In genomic region chr9:130712564-130713285, GRCh38 we compare ENCODE assay signal across 8 cellular contexts. TPM values are rescaled to one million over a fixed set of nuclear protein-coding genes. Genes with fewer than 3 reads are reported as not detected.
DNase-seq lines count a peak whose midpoint lies in the region; ATAC-seq, FAIRE-seq and TF ChIP-seq lines count a peak whose summit lies in the region.

No MANE protein-coding gene starts in this region.

- H3K9me3 ChIP-seq in MM.1S (replicated peaks; ENCODE audit: insufficient read depth, low read length) (no peaks in the 10 kb centered on the region), neural progenitor cell (ENCODE audit: low read depth) (no peaks in the 10 kb centered on the region), stomach smooth muscle (ENCODE audit: control insufficient read depth in 2 of 2, low read length in 2 of 2) (no peaks in the 10 kb centered on the region)

- H3K9me2 ChIP-seq in MM.1S (replicated peaks; ENCODE audit: insufficient read depth, low read length), result no peaks in the 10 kb centered on the region

- H3K4me3 ChIP-seq in MM.1S (ENCODE audit: low read length), result peak overlapping the region; percentile 88
- H3K4me3 ChIP-seq in neural progenitor cell, result peak overlapping the region; percentile 89
- peak overlapping the region; percentile 78 to 81 for H3K4me3 ChIP-seq in stomach smooth muscle (ENCODE audit: low read length in 2 of 2)

- H3K27ac Mint-ChIP-seq in neural progenitor cell, result peak overlapping the region; percentile 94

- peak overlapping the region; percentile 81 for H3K4me2 ChIP-seq in MM.1S (ENCODE audit: low read depth, low read length)
- peak overlapping the region; percentile 98 for H3K4me2 ChIP-seq in neural progenitor cell

- peak; percentile 95 for ATAC-seq in foreskin keratinocyte

- FAIRE-seq in G401.6 (lab: Jason Lieb, UNC), result peak; percentile 98

- H3K27me3 ChIP-seq in MM.1S (replicated peaks; ENCODE audit: insufficient read depth, low read length) (no peaks in the 10 kb centered on the region), foreskin keratinocyte (no peaks in the 10 kb centered on the region), neural progenitor cell (no peaks in the 10 kb centered on the region), stomach smooth muscle (ENCODE audit: control insufficient read depth in 1 of 2, insufficient read depth in 2 of 2, low read length in 2 of 2) (no peaks in the 10 kb centered on the region)

- H3K79me2 ChIP-seq in MM.1S (ENCODE audit: low read length), result peaks cover 42% of the 10 kb centered on the region
- H3K79me2 ChIP-seq in neural progenitor cell (ENCODE audit: low read depth), result peaks cover 46% of the 10 kb centered on the region

- H3K9ac ChIP-seq in MM.1S (ENCODE audit: low read length) (peak overlapping the region; percentile 98), neural progenitor cell (peak overlapping the region; percentile 71), stomach smooth muscle (ENCODE audit: low read length in 2 of 2) (peak overlapping the region; percentile 79 to 83)

- H3F3A ChIP-seq in MM.1S (ENCODE audit: insufficient read depth, low read length), result peaks cover 4% of the 10 kb centered on the region; the same call in 1 of the 2 replicates
- peaks cover 25% of the 10 kb centered on the region for H3F3A ChIP-seq in neural progenitor cell (ENCODE audit: low read depth)

- peaks cover 13% of the 10 kb centered on the region for H3K4me1 ChIP-seq in MM.1S (ENCODE audit: low read length)
- H3K4me1 ChIP-seq in foreskin keratinocyte, result peaks cover 5% of the 10 kb centered on the region
- peaks cover 20% of the 10 kb centered on the region for H3K4me1 ChIP-seq in neural progenitor cell
- peaks cover 13% of the 10 kb centered on the region for H3K4me1 ChIP-seq in stomach smooth muscle (ENCODE audit: control insufficient read depth, insufficient read depth, low read length)

- H3K4me3 Mint-ChIP-seq in neural progenitor cell, result peak overlapping the region; percentile 97

- TF ChIP-seq CTCF in MM.1S (IDR thresholded peaks at IDR 0.05; ENCODE audit: low read length) (no peak), foreskin keratinocyte (conservative IDR thresholded peaks at IDR 0.05) (no peak), neural progenitor cell (IDR thresholded peaks at IDR 0.05) (no peak)

- H3K36me3 ChIP-seq in MM.1S (replicated peaks; ENCODE audit: insufficient read depth, low read length), result no peaks in the 10 kb centered on the region
- H3K36me3 ChIP-seq in neural progenitor cell, result no peaks in the 10 kb centered on the region
- no peaks in the 10 kb centered on the region for H3K36me3 ChIP-seq in stomach smooth muscle (ENCODE audit: control insufficient read depth in 2 of 2, insufficient read depth in 2 of 2, low read length in 2 of 2)

- H2AFZ ChIP-seq in MM.1S (ENCODE audit: low read length), result peak overlapping the region; percentile 91
- peak overlapping the region; percentile 96 for H2AFZ ChIP-seq in neural progenitor cell (replicated peaks)

- H3K27ac ChIP-seq in MM.1S (ENCODE audit: low read length) (peak overlapping the region; percentile 98), foreskin keratinocyte (peak overlapping the region; percentile 90), neural progenitor cell (peak overlapping the region; percentile 99), stomach smooth muscle (ENCODE audit: low read length) (peak overlapping the region; percentile 90)

- no peaks in the 10 kb centered on the region for H3K36me3 Mint-ChIP-seq in neural progenitor cell

- peaks cover 29% of the 10 kb centered on the region for H3K4me1 Mint-ChIP-seq in neural progenitor cell

- H3K27me3 Mint-ChIP-seq in neural progenitor cell (ENCODE audit: insufficient read depth, low read depth), result no peaks in the 10 kb centered on the region

- no peaks in the 10 kb centered on the region for H4K20me1 ChIP-seq in MM.1S (ENCODE audit: insufficient read depth, low read length)
- peaks cover 39% of the 10 kb centered on the region for H4K20me1 ChIP-seq in neural progenitor cell (ENCODE audit: low read depth)

- DNase-seq in HCEC 1CT, result peak; percentile 99
- peak; percentile 98 for DNase-seq in MM.1S
- peak; percentile 96 for DNase-seq in SHP77 treated with DMSO at 0.1 percent for 48 hours (lab: John Stamatoyannopoulos, UW)
- DNase-seq in activated gamma-delta T cell treated with anti-CD3 and anti-CD28 coated beads, Interleukin-2, amount 50 U/mL, for 16 hours (ENCODE audit: low read depth), result peak; percentile 93
- peak; percentile 96 to 98 for DNase-seq in foreskin keratinocyte
- DNase-seq in neural progenitor cell (ENCODE audit: low spot score), result peak; percentile 100

- no peaks in the 10 kb centered on the region for H3K9me3 Mint-ChIP-seq in neural progenitor cell

RNA-seq across cellular contexts. Expression of gene EXOSC2, which starts 19.1 kb away (rescaled TPM):
- total RNA-seq in foreskin keratinocyte (45.6 and 54.7 TPM in 2 replicates), neural progenitor cell (ENCODE audit: low replicate concordance) (59.1 and 75.5 TPM in 2 replicates)
- 32.3 and 38.5 TPM in 2 replicates for polyA plus RNA-seq in foreskin keratinocyte

RNA-seq across cellular contexts. Expression of gene PRDM12, which starts 48.3 kb away (rescaled TPM):
- total RNA-seq in foreskin keratinocyte, result not detected in 2 replicates
- 0.02 TPM in 1 of 2 replicates, not detected in the other for polyA plus RNA-seq in foreskin keratinocyte
- not detected in 2 replicates for total RNA-seq in neural progenitor cell (ENCODE audit: low replicate concordance)

Comparison
In these comparisons a context has a peak if more than half of its experiments do, and no peak if none do; other contexts are left out.
1. Peak in every context shown above with its lines: DNase-seq, ATAC-seq, H3K4me3 ChIP-seq and H3K27ac ChIP-seq.